Comparison of ENCODE assay signal across 13 cellular contexts in genomic region chr6:42250509-42250908, GRCh38. TPM values are rescaled to one million over a fixed set of nuclear protein-coding genes. Genes with fewer than 3 reads are reported as not detected.
"Had no signal": no experiment of that assay in that cellular context is flagged by ENCODE, and none has a peak within 500 bp of the region (broad histone marks: within the 10 kb centered on the region; RNA-seq: fewer than 3 reads in every experiment).

No MANE protein-coding gene starts in this region.

- DNase-seq: activated CD4-positive, alpha-beta T cell treated with anti-CD3 and anti-CD28 coated beads for 4 hours; activated CD8-positive, alpha-beta T cell treated with anti-CD3 and anti-CD28 coated beads for 36 hours; activated naive CD4-positive, alpha-beta T cell treated with anti-CD3 and anti-CD28 coated beads, Interleukin-2, amount 10 ng/mL, durations not matched to agents 7 days and 5 days; endodermal cell; erythroblast; natural killer cell; stimulated activated CD4-positive, alpha-beta T cell treated with anti-CD3 and anti-CD28 coated beads, Interleukin-4, amount 100 ng/mL, for 1 hour; stimulated activated CD8-positive, alpha-beta memory T cell treated with anti-CD3 and anti-CD28 coated beads, Interleukin-4, amount 100 ng/mL, for 48 hours; T-helper 1 cell; upper lobe of left lung had no signal

- H2AFZ ChIP-seq: hepatocyte had no signal

- H3K9me3 ChIP-seq: adrenal gland, upper lobe of left lung had no signal

- H3K4me3 ChIP-seq: adrenal gland, hepatocyte, lung, upper lobe of left lung had no signal

- ATAC-seq: activated CD8-positive, alpha-beta T cell treated with anti-CD3 and anti-CD28 coated beads for 36 hours; natural killer cell had no signal

- H3K27ac ChIP-seq: hepatocyte, upper lobe of left lung had no signal

- H3K79me2 ChIP-seq: hepatocyte had no signal

- H3K4me2 ChIP-seq: hepatocyte had no signal

- H3K27me3 ChIP-seq: adrenal gland, hepatocyte, upper lobe of left lung had no signal

RNA-seq across cellular contexts. Expression of gene GUCA1B, which starts 55.8 kb away (rescaled TPM):
- polyA plus RNA-seq: hepatocyte had no signal
